Comparison of ENCODE assay signal across 11 cellular contexts in the genomic region with DNA sequence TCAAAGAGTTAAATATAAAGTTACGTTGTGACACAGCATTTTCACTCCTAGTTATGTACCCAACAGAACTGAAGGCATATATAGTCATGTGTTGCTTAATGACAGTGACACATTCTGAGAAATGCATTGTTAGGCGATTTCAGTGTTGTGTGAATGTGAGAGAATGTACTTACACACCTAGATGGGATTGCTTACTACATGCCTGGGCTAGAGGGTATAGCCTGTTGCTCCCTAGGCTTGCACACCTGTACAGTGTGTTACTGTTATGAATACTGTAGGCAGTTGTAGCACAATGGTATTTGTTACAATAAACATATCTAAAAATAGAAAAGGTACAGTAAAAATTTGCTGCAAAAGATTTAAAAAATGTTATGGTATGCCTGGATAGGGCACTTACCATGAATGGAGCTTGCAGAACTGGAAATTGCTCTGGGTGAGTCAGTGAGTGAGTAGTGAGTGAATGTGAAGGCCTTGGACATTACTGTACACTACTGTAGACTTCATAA.
DNase-seq lines count a peak whose midpoint lies in the region; ATAC-seq, FAIRE-seq and TF ChIP-seq lines count a peak whose summit lies in the region.
"Had no signal": no experiment of that assay in that cellular context is flagged by ENCODE, and none has a peak within 500 bp of the region (broad histone marks: within the 10 kb centered on the region; RNA-seq: fewer than 3 reads in every experiment).

No MANE protein-coding gene starts in this region.

- H3K4me2 ChIP-seq in astrocyte (ENCODE audit: low read length), result peak overlapping the region; percentile 34

- H3K79me2 ChIP-seq in astrocyte (ENCODE audit: insufficient read depth, low read length), result no peaks in the 10 kb centered on the region

- H3K36me3 Mint-ChIP-seq in activated naive CD4-positive, alpha-beta T cell treated with anti-CD3 and anti-CD28 coated beads, Interleukin-2, amount 50 U/mL, for 72 hours, result peaks cover 0 to 6% of the 10 kb centered on the region in 2 donors
- H3K36me3 Mint-ChIP-seq in activated naive CD4-positive, alpha-beta T cell treated with anti-CD3 and anti-CD28 coated beads for 36 hours (ENCODE audit: low read depth), result peaks cover 2% of the 10 kb centered on the region
- H3K36me3 Mint-ChIP-seq in astrocyte (ENCODE audit: low read depth, unreplicated experiment) (peaks cover 3% of the 10 kb centered on the region), T-helper 17 cell (ENCODE audit: low read depth) (no peaks in the 10 kb centered on the region)

- WGBS in suprapubic skin, result 41% methylated on average over 2 of the region's 2 CpGs

- no peaks in the 10 kb centered on the region for H3K9me3 Mint-ChIP-seq in activated naive CD4-positive, alpha-beta T cell treated with anti-CD3 and anti-CD28 coated beads, Interleukin-2, amount 50 U/mL, for 72 hours
- no peaks in the 10 kb centered on the region for H3K9me3 Mint-ChIP-seq in activated naive CD4-positive, alpha-beta T cell treated with anti-CD3 and anti-CD28 coated beads for 36 hours
- H3K9me3 Mint-ChIP-seq in astrocyte (ENCODE audit: unreplicated experiment), result no peaks in the 10 kb centered on the region

- no peaks in the 10 kb centered on the region for H3K9me3 ChIP-seq in astrocyte (ENCODE audit: insufficient read depth, low read depth, low read length)
- no peaks in the 10 kb centered on the region for H3K9me3 ChIP-seq in suprapubic skin
- no peaks in the 10 kb centered on the region for H3K9me3 ChIP-seq in T-helper 17 cell (ENCODE audit: control insufficient read depth, low read length, poor library complexity, severe bottlenecking)
- H3K9me3 ChIP-seq: uterus had no signal

- no peak overlapping the region for H3K9ac ChIP-seq in astrocyte (ENCODE audit: low read length)

- ATAC-seq in activated naive CD4-positive, alpha-beta T cell treated with anti-CD3 and anti-CD28 coated beads, Interleukin-2, amount 50 U/mL, for 72 hours, result peak; percentile 33 to 75
- peak; percentile 77 for ATAC-seq in HG03442 (IDR thresholded peaks at IDR 0.05; ENCODE audit: unreplicated experiment)
- no peak for ATAC-seq in T-helper 17 cell
- ATAC-seq: sciatic nerve had no signal

- CTCF ChIA-PET in activated naive CD4-positive, alpha-beta T cell treated with anti-CD3 and anti-CD28 coated beads for 36 hours (lab: Charles Lee), result no interaction called here

- no peaks in the 10 kb centered on the region for H3K27me3 Mint-ChIP-seq in activated naive CD4-positive, alpha-beta T cell treated with anti-CD3 and anti-CD28 coated beads for 36 hours (ENCODE audit: low read depth)
- no peaks in the 10 kb centered on the region for H3K27me3 Mint-ChIP-seq in astrocyte (ENCODE audit: low read depth, unreplicated experiment)
- no peaks in the 10 kb centered on the region for H3K27me3 Mint-ChIP-seq in T-helper 17 cell

- no peaks in the 10 kb centered on the region for H4K20me1 ChIP-seq in astrocyte (ENCODE audit: insufficient read depth, low read length)

- H3K4me3 ChIP-seq in astrocyte (ENCODE audit: insufficient read depth, low read depth, low read length) (no peak overlapping the region), suprapubic skin (no peak overlapping the region)
- H3K4me3 ChIP-seq: uterus had no signal

- H3K4me3 Mint-ChIP-seq in activated naive CD4-positive, alpha-beta T cell treated with anti-CD3 and anti-CD28 coated beads for 36 hours, result no peak overlapping the region
- H3K4me3 Mint-ChIP-seq in astrocyte (ENCODE audit: unreplicated experiment), result no peak overlapping the region
- no peak overlapping the region for H3K4me3 Mint-ChIP-seq in T-helper 17 cell

- no peak for TF ChIP-seq POLR2A in suprapubic skin (IDR thresholded peaks at IDR 0.05)

- intact Hi-C loops in activated naive CD4-positive, alpha-beta T cell treated with anti-CD3 and anti-CD28 coated beads for 36 hours (cut with micrococcal nuclease), result no loop called here

- H3K27me3 ChIP-seq in astrocyte (ENCODE audit: insufficient read depth, low read length), result no peaks in the 10 kb centered on the region
- no peaks in the 10 kb centered on the region for H3K27me3 ChIP-seq in suprapubic skin
- H3K27me3 ChIP-seq: uterus had no signal

- peak; percentile 80 for FAIRE-seq in astrocyte (lab: Jason Lieb, UNC)

- no peaks in the 10 kb centered on the region for H3K4me1 Mint-ChIP-seq in activated naive CD4-positive, alpha-beta T cell treated with anti-CD3 and anti-CD28 coated beads for 36 hours (ENCODE audit: low read depth)
- H3K4me1 Mint-ChIP-seq in astrocyte (ENCODE audit: low read depth, unreplicated experiment) (peaks cover 2% of the 10 kb centered on the region), T-helper 17 cell (peaks cover 3% of the 10 kb centered on the region)

- H3K36me3 ChIP-seq in astrocyte (ENCODE audit: insufficient read depth, low read length), result no peaks in the 10 kb centered on the region
- H3K36me3 ChIP-seq in suprapubic skin, result peaks cover 7% of the 10 kb centered on the region
- H3K36me3 ChIP-seq: uterus had no signal

- H3K27ac ChIP-seq in astrocyte (ENCODE audit: low read depth, low read length), result peak overlapping the region; percentile 46
- peak overlapping the region; percentile 54 for H3K27ac ChIP-seq in suprapubic skin
- H3K27ac ChIP-seq: uterus had no signal

- H3K4me1 ChIP-seq in astrocyte (ENCODE audit: insufficient read depth, low read length) (peaks cover 8% of the 10 kb centered on the region), suprapubic skin (no peaks in the 10 kb centered on the region)
- H3K4me1 ChIP-seq: uterus had no signal

- no peak overlapping the region for H3K27ac Mint-ChIP-seq in activated naive CD4-positive, alpha-beta T cell treated with anti-CD3 and anti-CD28 coated beads, Interleukin-2, amount 50 U/mL, for 72 hours
- no peak overlapping the region for H3K27ac Mint-ChIP-seq in activated naive CD4-positive, alpha-beta T cell treated with anti-CD3 and anti-CD28 coated beads for 36 hours
- H3K27ac Mint-ChIP-seq in astrocyte (ENCODE audit: unreplicated experiment), result no peak overlapping the region
- no peak overlapping the region for H3K27ac Mint-ChIP-seq in T-helper 17 cell

- TF ChIP-seq CTCF in astrocyte (IDR thresholded peaks at IDR 0.05; ENCODE audit: insufficient read depth, low read depth, low read length) (no peak), suprapubic skin (IDR thresholded peaks at IDR 0.05) (no peak)

- DNase-seq in activated naive CD4-positive, alpha-beta T cell treated with anti-CD3 and anti-CD28 coated beads, Interleukin-2, amount 50 U/mL, for 72 hours (ENCODE audit: low spot score in 2 of 2), result no peak
- DNase-seq in activated naive CD4-positive, alpha-beta T cell treated with anti-CD3 and anti-CD28 coated beads for 36 hours, result no peak
- DNase-seq in astrocyte (ENCODE audit: low read depth) (peak; percentile 67), suprapubic skin (ENCODE audit: low spot score in 2 of 2) (no peak), DMS114 treated with DMSO at 0.1 percent for 48 hours (lab: John Stamatoyannopoulos, UW; ENCODE audit: unreplicated experiment) (no peak), T-helper 17 cell (no peak), NCI-H146 (lab: John Stamatoyannopoulos, UW) (no peak)
- DNase-seq: NCI-H69, uterus had no signal

- H2AFZ ChIP-seq in astrocyte (ENCODE audit: low read depth, low read length), result no peak overlapping the region

- no peak for TF ChIP-seq EP300 in suprapubic skin (IDR thresholded peaks at IDR 0.05)
